13 cellular contexts compared by ENCODE assay signal in genomic region chr2:153870308-153870707, GRCh38. TPM values are rescaled to one million over a fixed set of nuclear protein-coding genes. Genes with fewer than 3 reads are reported as not detected.
DNase-seq lines count a peak whose midpoint lies in the region; ATAC-seq and TF ChIP-seq lines count a peak whose summit lies in the region.
"Had no signal": no experiment of that assay in that cellular context is flagged by ENCODE, and none has a peak within 500 bp of the region (broad histone marks: within the 10 kb centered on the region; RNA-seq: fewer than 3 reads in every experiment).

No MANE protein-coding gene starts in this region.

- H3K4me3 ChIP-seq in endodermal cell (ENCODE audit: low read length) (no peak overlapping the region), heart left ventricle (no peak overlapping the region)

- H3K4me1 ChIP-seq in endodermal cell (ENCODE audit: control insufficient read depth, insufficient read depth, low read length) (no peaks in the 10 kb centered on the region), heart left ventricle (peaks cover 0 to 17% (median 0%) of the 10 kb centered on the region in 12 donors)

- peaks cover 13% of the 10 kb centered on the region for H3K4me1 Mint-ChIP-seq in endodermal cell
- H3K4me1 Mint-ChIP-seq in Calu3 (ENCODE audit: low read depth, unreplicated experiment): no peaks in the 10 kb centered on the region
- H3K4me1 Mint-ChIP-seq: IgD-negative memory B cell had no signal

- CTCF ChIA-PET in Calu3 (lab: Charles Lee): no interaction called here

- peak; percentile 64 for DNase-seq in DMS 273 (lab: John Stamatoyannopoulos, UW; ENCODE audit: unreplicated experiment)
- DNase-seq in DMS 273 treated with DMSO at 0.1 percent for 48 hours (lab: John Stamatoyannopoulos, UW): no peak
- DNase-seq in NCI-H748 (lab: John Stamatoyannopoulos, UW; ENCODE audit: unreplicated experiment): peak; percentile 84
- no peak for DNase-seq in endodermal cell
- peak; percentile 33 for DNase-seq in putamen (ENCODE audit: low spot score)
- DNase-seq in Calu3: no peak
- no peak for DNase-seq in heart left ventricle
- DNase-seq: 8988T; activated CD4-positive, alpha-beta memory T cell treated with anti-CD3 and anti-CD28 coated beads for 36 hours; NCI-H526 had no signal

- BruUV-seq in Calu3 (replicated peaks; lab: Mats Ljungman, UMichigan): no TSS peak

- no peaks in the 10 kb centered on the region for H3K36me3 ChIP-seq in endodermal cell (ENCODE audit: control insufficient read depth, insufficient read depth, low read length)
- H3K36me3 ChIP-seq in heart left ventricle: no peaks in the 10 kb centered on the region

- no peak for TF ChIP-seq POLR2A in heart left ventricle (IDR thresholded peaks at IDR 0.05)

- H3K9me3 ChIP-seq in endodermal cell (ENCODE audit: control insufficient read depth, low read length) (no peaks in the 10 kb centered on the region), heart left ventricle (no peaks in the 10 kb centered on the region)

- H3K27ac Mint-ChIP-seq in endodermal cell (no peak overlapping the region), Calu3 (ENCODE audit: unreplicated experiment) (no peak overlapping the region)
- H3K27ac Mint-ChIP-seq: activated CD4-positive, alpha-beta memory T cell treated with anti-CD3 and anti-CD28 coated beads for 36 hours; activated naive CD8-positive, alpha-beta T cell; IgD-negative memory B cell had no signal

- no peaks in the 10 kb centered on the region for H3K36me3 Mint-ChIP-seq in endodermal cell (ENCODE audit: low read depth)
- H3K36me3 Mint-ChIP-seq in Calu3 (ENCODE audit: insufficient read depth, unreplicated experiment): peaks cover 6% of the 10 kb centered on the region
- H3K36me3 Mint-ChIP-seq: activated naive CD8-positive, alpha-beta T cell; IgD-negative memory B cell had no signal

- no peaks in the 10 kb centered on the region for H3K9me3 Mint-ChIP-seq in endodermal cell
- H3K9me3 Mint-ChIP-seq in Calu3 (ENCODE audit: low read depth, unreplicated experiment): peaks cover 6% of the 10 kb centered on the region

- no peak overlapping the region for H3K9ac ChIP-seq in endodermal cell (ENCODE audit: extremely low read depth, low read length, poor library complexity, severe bottlenecking)

- ATAC-seq in HG02852 (IDR thresholded peaks at IDR 0.05; ENCODE audit: unreplicated experiment) (no peak), heart left ventricle (no peak)

- peak overlapping the region; percentile 61 for H3K4me3 Mint-ChIP-seq in endodermal cell
- no peak overlapping the region for H3K4me3 Mint-ChIP-seq in Calu3 (ENCODE audit: low read depth, unreplicated experiment)
- H3K4me3 Mint-ChIP-seq: activated CD4-positive, alpha-beta memory T cell treated with anti-CD3 and anti-CD28 coated beads for 36 hours; activated naive CD8-positive, alpha-beta T cell; IgD-negative memory B cell had no signal

- peak; percentile 71 for TF ChIP-seq CTCF in endodermal cell (conservative IDR thresholded peaks at IDR 0.05)
- TF ChIP-seq CTCF in Calu3 (IDR thresholded peaks at IDR 0.05; ENCODE audit: unreplicated experiment): no peak
- TF ChIP-seq CTCF in heart left ventricle (IDR thresholded peaks at IDR 0.05): no peak

- 88% methylated on average over 2 of the region's 3 CpGs; no CpG with 5 or more reads in 1 of the 2 experiments for WGBS in endodermal cell (ENCODE audit: insufficient coverage in 1 of 2, insufficient read length in 1 of 2), 2 experiments
- 59 to 80% (median 64%) methylated on average over 3 of the region's 3 CpGs for WGBS in heart left ventricle, 4 donors

- H3K27me3 Mint-ChIP-seq in endodermal cell (ENCODE audit: insufficient read depth) (peaks cover 25% of the 10 kb centered on the region), Calu3 (ENCODE audit: unreplicated experiment) (no peaks in the 10 kb centered on the region)

- H3K27ac ChIP-seq in endodermal cell (ENCODE audit: low read depth, low read length) (no peak overlapping the region), heart left ventricle (no peak overlapping the region)

- intact Hi-C loops in Calu3 (cut with micrococcal nuclease; ENCODE audit: unreplicated experiment) (no loop called here), heart left ventricle (cut with DNase I) (no loop called here)

- H3K27me3 ChIP-seq in endodermal cell (ENCODE audit: control insufficient read depth, insufficient read depth, low read length, poor library complexity, severe bottlenecking) (peaks cover 30% of the 10 kb centered on the region), heart left ventricle (peaks cover 3 to 50% (median 21%) of the 10 kb centered on the region in 9 donors)

RNA-seq across cellular contexts. Expression of gene GALNT13, which starts 1.4 kb away (rescaled TPM):
- 1 to 10 TPM; 6.0 to 9.8 TPM for total RNA-seq in endodermal cell
- polyA plus RNA-seq in endodermal cell (2013, experiment 1 of 2): 4.7 TPM
- 2.9 TPM for polyA plus RNA-seq in endodermal cell (2013, experiment 2 of 2)
- not detected in 2 replicates for total RNA-seq in Calu3 (2022)
- 1 to 10 TPM in 1 of 9 donors, under 1 TPM in 6, not detected in 2; 0.11 to 1.5 (median 0.22) TPM for total RNA-seq in heart left ventricle
- polyA plus RNA-seq in heart left ventricle: under 1 TPM in 1 of 2 donors, not detected in 1; 0.14 TPM
- total RNA-seq: activated CD4-positive, alpha-beta memory T cell treated with anti-CD3 and anti-CD28 coated beads for 36 hours had no signal
- polyA plus RNA-seq: IgD-negative memory B cell had no signal

Comparison
In these comparisons a context has a peak if more than half of its experiments do, and no peak if none do; other contexts are left out.
1. DNase-seq: peak in DMS 273 (single experiment), NCI-H748 (single experiment) and putamen (single experiment); none in DMS 273 treated with DMSO at 0.1 percent for 48 hours (single experiment), endodermal cell (single experiment), Calu3 (single experiment) and heart left ventricle (0 of 5).